ENCODE assay signal across 8 cellular contexts in the genomic region with DNA sequence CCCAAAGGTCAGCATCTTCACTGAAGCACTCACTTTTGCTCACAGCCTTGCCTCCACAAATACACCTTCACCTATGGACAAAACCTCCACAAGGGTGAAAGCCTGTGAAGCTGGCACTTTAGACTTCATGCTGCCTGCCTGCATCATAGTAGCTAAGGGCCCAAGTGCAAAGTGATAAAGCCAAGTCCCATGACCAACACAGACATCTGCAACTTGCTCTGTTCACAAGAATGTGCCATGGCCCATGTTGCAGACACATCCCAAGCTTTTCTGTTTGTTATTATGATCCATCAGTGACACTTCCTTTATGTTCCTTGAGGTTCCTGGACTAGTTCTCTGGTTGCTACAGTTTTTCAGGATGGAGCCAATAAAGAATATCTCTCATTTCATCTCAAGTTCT.
"Had no signal": no experiment of that assay in that cellular context is flagged by ENCODE, and none has a peak within 500 bp of the region (broad histone marks: within the 10 kb centered on the region; RNA-seq: fewer than 3 reads in every experiment).

No MANE protein-coding gene starts in this region.

- H3K27ac ChIP-seq: HL-60 had no signal

- DNase-seq: H9, HCEC 1CT, IMR-90 had no signal

- ATAC-seq: GM23338, K562 had no signal

- H3K4me3 ChIP-seq: GM23338, K562 had no signal

- FAIRE-seq: H1, H54, K562 had no signal
